14 cellular contexts compared by ENCODE assay signal in the genomic region with DNA sequence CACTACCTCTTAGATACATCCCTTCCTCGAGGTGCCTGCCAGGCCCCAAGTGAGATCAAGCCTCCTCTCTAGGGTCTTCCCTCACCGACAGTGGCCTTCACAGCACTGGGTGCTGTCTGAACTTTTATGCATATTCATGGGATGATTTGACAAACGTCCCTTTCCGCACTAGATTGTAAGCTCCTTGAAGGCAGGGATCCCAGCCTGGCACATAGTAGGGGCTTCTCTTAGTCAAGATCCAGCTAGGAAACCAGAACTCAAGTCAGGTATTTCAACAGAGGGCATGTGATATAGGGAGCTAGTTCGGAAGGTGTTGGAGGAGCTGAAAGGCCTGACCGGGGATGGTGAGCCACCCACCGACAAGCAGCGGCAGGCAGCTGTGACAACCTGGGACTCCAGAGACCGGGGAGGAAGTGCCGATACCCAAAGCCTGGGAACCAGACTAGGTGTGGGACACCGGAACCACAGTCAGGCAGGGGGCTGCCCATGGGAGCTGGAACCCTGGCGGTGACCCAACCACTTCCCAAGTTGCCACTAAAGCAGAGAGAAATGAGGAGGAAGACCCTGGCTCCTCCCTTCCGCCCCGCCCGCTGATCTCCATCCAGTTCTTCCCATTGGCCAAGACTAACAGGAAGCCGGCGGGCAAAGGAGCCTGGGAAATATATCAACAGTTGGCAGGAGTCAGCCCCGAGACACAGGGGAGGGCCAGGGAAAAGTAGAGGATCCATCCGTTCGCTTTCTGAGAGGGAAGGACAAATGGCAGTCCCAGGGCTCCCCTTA.
"Had no signal": no experiment of that assay in that cellular context is flagged by ENCODE, and none has a peak within 500 bp of the region (broad histone marks: within the 10 kb centered on the region; RNA-seq: fewer than 3 reads in every experiment).

No MANE protein-coding gene starts in this region.

- DNase-seq: activated CD4-positive, alpha-beta T cell treated with anti-CD3 and anti-CD28 coated beads, Interleukin-2, amount 50 U/mL, for 4 hours; activated CD4-positive, CD25-positive, alpha-beta regulatory T cell treated with anti-CD3 and anti-CD28 coated beads, Interleukin-2, amount 50 U/mL, for 72 hours; caudate nucleus; islet precursor cell; retina; small intestine; T1000; upper lobe of left lung had no signal

- H3K79me2 ChIP-seq: hepatocyte had no signal

- FAIRE-seq: small intestine had no signal

- H3K27ac ChIP-seq: adrenal gland, coronary artery, esophagus muscularis mucosa, hepatocyte, ovary, suprapubic skin, upper lobe of left lung had no signal

- H3K4me1 ChIP-seq: adrenal gland, suprapubic skin had no signal

- H3K9me3 ChIP-seq: adrenal gland, esophagus muscularis mucosa, ovary, suprapubic skin, upper lobe of left lung had no signal

- H3K4me3 ChIP-seq: adrenal gland, coronary artery, esophagus muscularis mucosa, hepatocyte, ovary, suprapubic skin, upper lobe of left lung had no signal

- H3K36me3 ChIP-seq: adrenal gland, esophagus muscularis mucosa, ovary, suprapubic skin, upper lobe of left lung had no signal

- H3K4me2 ChIP-seq: hepatocyte had no signal

- H3K27me3 ChIP-seq: adrenal gland, hepatocyte, ovary, upper lobe of left lung had no signal

- H2AFZ ChIP-seq: hepatocyte had no signal
